Comparison of ENCODE assay signal across 8 cellular contexts in genomic region chr19:10603873-10604459, GRCh38. TPM values are rescaled to one million over a fixed set of nuclear protein-coding genes. Genes with fewer than 3 reads are reported as not detected.
A peak's percentile ranks its signal among the peaks of the same experiment; 100 is the strongest.
DNase-seq lines count a peak whose midpoint lies in the region; ATAC-seq lines count a peak whose summit lies in the region.

No MANE protein-coding gene starts in this region.

- no peaks in the 10 kb centered on the region for H3K27me3 Mint-ChIP-seq in stimulated activated naive CD8-positive, alpha-beta T cell treated with anti-CD3 and anti-CD28 coated beads, Interleukin-15, Interleukin-2, amounts not matched to agents 100 ng/mL and 50 ng/mL, for 24 hours

- H3K4me3 Mint-ChIP-seq in stimulated activated naive CD8-positive, alpha-beta T cell treated with anti-CD3 and anti-CD28 coated beads, Interleukin-15, Interleukin-2, amounts not matched to agents 100 ng/mL and 50 ng/mL, for 24 hours: peak overlapping the region; percentile 95

- no peaks in the 10 kb centered on the region for H3K9me3 Mint-ChIP-seq in activated naive CD4-positive, alpha-beta T cell treated with anti-CD3 and anti-CD28 coated beads, Interleukin-2, amount 50 U/mL, for 72 hours
- no peaks in the 10 kb centered on the region for H3K9me3 Mint-ChIP-seq in stimulated activated naive CD8-positive, alpha-beta T cell treated with anti-CD3 and anti-CD28 coated beads, Interleukin-15, Interleukin-2, amounts not matched to agents 100 ng/mL and 50 ng/mL, for 24 hours

- peaks cover 34% of the 10 kb centered on the region for H3K4me1 Mint-ChIP-seq in stimulated activated naive CD8-positive, alpha-beta T cell treated with anti-CD3 and anti-CD28 coated beads, Interleukin-15, Interleukin-2, amounts not matched to agents 100 ng/mL and 50 ng/mL, for 24 hours (ENCODE audit: low read depth)

- peaks cover 21% of the 10 kb centered on the region in 2 donors for H3K36me3 Mint-ChIP-seq in activated naive CD4-positive, alpha-beta T cell treated with anti-CD3 and anti-CD28 coated beads, Interleukin-2, amount 50 U/mL, for 72 hours
- H3K36me3 Mint-ChIP-seq in stimulated activated naive CD8-positive, alpha-beta T cell treated with anti-CD3 and anti-CD28 coated beads, Interleukin-15, Interleukin-2, amounts not matched to agents 100 ng/mL and 50 ng/mL, for 24 hours (ENCODE audit: low read depth): peaks cover 5% of the 10 kb centered on the region

- DNase-seq in GM19238 (ENCODE audit: insufficient read length, low spot score) (peak; percentile 55), NAMALWA (ENCODE audit: low spot score) (peak; percentile 95), iris pigment epithelial cell (ENCODE audit: low read depth) (peak; percentile 69), NCI-H2196 (lab: John Stamatoyannopoulos, UW; ENCODE audit: unreplicated experiment) (no peak), SW480 (ENCODE audit: low spot score) (no peak)
- peak in 1 of 2 donors; percentile 17 for DNase-seq in activated naive CD4-positive, alpha-beta T cell treated with anti-CD3 and anti-CD28 coated beads, Interleukin-2, amount 50 U/mL, for 72 hours (ENCODE audit: low spot score in 2 of 2)

- peak overlapping the region; percentile 99 to 100 for H3K27ac Mint-ChIP-seq in activated naive CD4-positive, alpha-beta T cell treated with anti-CD3 and anti-CD28 coated beads, Interleukin-2, amount 50 U/mL, for 72 hours
- peak overlapping the region; percentile 91 for H3K27ac Mint-ChIP-seq in stimulated activated naive CD8-positive, alpha-beta T cell treated with anti-CD3 and anti-CD28 coated beads, Interleukin-15, Interleukin-2, amounts not matched to agents 100 ng/mL and 50 ng/mL, for 24 hours

- peak; percentile 3 to 40 for ATAC-seq in activated naive CD4-positive, alpha-beta T cell treated with anti-CD3 and anti-CD28 coated beads, Interleukin-2, amount 50 U/mL, for 72 hours
- no peak for ATAC-seq in GM18517 (IDR thresholded peaks at IDR 0.05; ENCODE audit: unreplicated experiment)

RNA-seq across cellular contexts. Expression of gene AP1M2, which starts 16.9 kb away (rescaled TPM):
- not detected for total RNA-seq in activated naive CD4-positive, alpha-beta T cell treated with anti-CD3 and anti-CD28 coated beads, Interleukin-2, amount 50 U/mL, for 72 hours

RNA-seq across cellular contexts. Expression of gene SLC44A2, which starts 21.4 kb away (rescaled TPM):
- total RNA-seq in activated naive CD4-positive, alpha-beta T cell treated with anti-CD3 and anti-CD28 coated beads, Interleukin-2, amount 50 U/mL, for 72 hours: 10 to 100 TPM; 81.3 to 92.0 TPM

RNA-seq across cellular contexts. Expression of gene CDKN2D, which starts 35.2 kb away (rescaled TPM):
- 100 to 1,000 TPM in 1 of 2 donors, 10 to 100 TPM in 1; 43.4 to 248 TPM for total RNA-seq in activated naive CD4-positive, alpha-beta T cell treated with anti-CD3 and anti-CD28 coated beads, Interleukin-2, amount 50 U/mL, for 72 hours

RNA-seq across cellular contexts. Expression of gene KRI1, which starts 38.2 kb away (rescaled TPM):
- 10 to 100 TPM; 55.6 to 62.7 TPM for total RNA-seq in activated naive CD4-positive, alpha-beta T cell treated with anti-CD3 and anti-CD28 coated beads, Interleukin-2, amount 50 U/mL, for 72 hours

RNA-seq across cellular contexts. Expression of gene ILF3, which starts 50.2 kb away (rescaled TPM):
- total RNA-seq in activated naive CD4-positive, alpha-beta T cell treated with anti-CD3 and anti-CD28 coated beads, Interleukin-2, amount 50 U/mL, for 72 hours: 100 to 1,000 TPM; 372 to 377 TPM

Comparison
In these comparisons a context has a peak if more than half of its experiments do, and no peak if none do; other contexts are left out.
1. DNase-seq: peak in GM19238 (single experiment), NAMALWA (single experiment) and iris pigment epithelial cell (single experiment); none in NCI-H2196 (single experiment) and SW480 (single experiment).